In genomic region chr6:133948472-133948871, GRCh38 we compare ENCODE assay signal across 17 cellular contexts. TPM values are rescaled to one million over a fixed set of nuclear protein-coding genes. Genes with fewer than 3 reads are reported as not detected.
A peak's percentile ranks its signal among the peaks of the same experiment; 100 is the strongest.
DNase-seq lines count a peak whose midpoint lies in the region; ATAC-seq and TF ChIP-seq lines count a peak whose summit lies in the region.
"Had no signal": no experiment of that assay in that cellular context is flagged by ENCODE, and none has a peak within 500 bp of the region (broad histone marks: within the 10 kb centered on the region; RNA-seq: fewer than 3 reads in every experiment).

No MANE protein-coding gene starts in this region.

- intact Hi-C loops in CD4-positive, alpha-beta T cell (cut with DNase I, micrococcal nuclease): loop anchor here in 1 of 2 experiments (5.0 kb wide), 1 partner anchor 1131 kb away; no protein-coding TSS in a partner anchor

- no peaks in the 10 kb centered on the region for H3K9me3 Mint-ChIP-seq in CD4-positive, alpha-beta T cell
- H3K9me3 Mint-ChIP-seq: GM23338 had no signal

- H3K4me3 Mint-ChIP-seq in CD4-positive, alpha-beta T cell: peak overlapping the region; percentile 12
- H3K4me3 Mint-ChIP-seq: GM23338 had no signal

- H3K27me3 ChIP-seq in CD4-positive, alpha-beta T cell (ENCODE audit: control insufficient read depth, insufficient read depth, low read length): no peaks in the 10 kb centered on the region
- H3K27me3 ChIP-seq: BLaER1 had no signal

- H3K9me3 ChIP-seq in CD4-positive, alpha-beta T cell (ENCODE audit: control insufficient read depth, low read length): no peaks in the 10 kb centered on the region
- H3K9me3 ChIP-seq: BLaER1 had no signal

- POLR2A ChIA-PET in CD4-positive, alpha-beta T cell (lab: Charles Lee): no interaction called here

- DNase-seq in DMS 273 (lab: John Stamatoyannopoulos, UW; ENCODE audit: unreplicated experiment): peak; percentile 22
- DNase-seq in DMS 273 treated with DMSO at 0.1 percent for 48 hours (lab: John Stamatoyannopoulos, UW): no peak
- no peak for DNase-seq in CD4-positive, alpha-beta T cell
- peak; percentile 51 for DNase-seq in NCI-H2171 treated with DMSO at 0.1 percent for 48 hours (lab: John Stamatoyannopoulos, UW)
- DNase-seq in kidney tubule cell (ENCODE audit: low spot score): peak; percentile 28
- DNase-seq in activated gamma-delta T cell treated with Interleukin-2 at 50 U/mL for 16 hours: no peak
- DNase-seq: CD4-positive, CD25-positive, alpha-beta regulatory T cell; DND-41; GDM1; H7 had no signal

- no peak overlapping the region for H3K27ac ChIP-seq in CD4-positive, alpha-beta T cell (ENCODE audit: low read depth, low read length)
- H3K27ac ChIP-seq: 22Rv1, BLaER1 had no signal

- CTCF ChIA-PET in CD4-positive, alpha-beta T cell (lab: Charles Lee): interaction anchor here (0.6 to 1.9 kb wide), 3 partner anchors 11 to 25 kb away, joined by 3 to 5 read pairs (median 4); no protein-coding TSS in a partner anchor

- no peak overlapping the region for H3K27ac Mint-ChIP-seq in CD4-positive, alpha-beta T cell
- H3K27ac Mint-ChIP-seq: CD4-positive, CD25-positive, alpha-beta regulatory T cell; GM23338 had no signal

- no peaks in the 10 kb centered on the region for H3K27me3 Mint-ChIP-seq in CD4-positive, alpha-beta T cell

- H3K36me3 Mint-ChIP-seq in CD4-positive, alpha-beta T cell (ENCODE audit: low read depth): peaks cover 12% of the 10 kb centered on the region
- H3K36me3 Mint-ChIP-seq: CD4-positive, CD25-positive, alpha-beta regulatory T cell had no signal

- ATAC-seq in CD4-positive, alpha-beta T cell (ENCODE audit: poor library complexity): no peak
- ATAC-seq in HG02623 (IDR thresholded peaks at IDR 0.05; ENCODE audit: unreplicated experiment): no peak
- ATAC-seq in HG02588 (IDR thresholded peaks at IDR 0.05; ENCODE audit: unreplicated experiment): no peak
- ATAC-seq: GM23338 had no signal

- no peak for TF ChIP-seq CTCF in CD4-positive, alpha-beta T cell (IDR thresholded peaks at IDR 0.05)

- H3K4me1 Mint-ChIP-seq in CD4-positive, alpha-beta T cell (ENCODE audit: low read depth): peaks cover 8% of the 10 kb centered on the region

RNA-seq across cellular contexts. Expression of gene TBPL1, which starts 4.6 kb away (rescaled TPM):
- 10 to 100 TPM; 34.7 to 37.3 TPM for total RNA-seq in CD4-positive, alpha-beta T cell

RNA-seq across cellular contexts. Expression of gene TCF21, which starts 59.6 kb away (rescaled TPM):
- not detected for total RNA-seq in CD4-positive, alpha-beta T cell
- total RNA-seq: A673; CD4-positive, CD25-positive, alpha-beta regulatory T cell; HT1080 had no signal

Comparison
In these comparisons a context has a peak if more than half of its experiments do, and no peak if none do; other contexts are left out.
1. DNase-seq: peak in DMS 273 (single experiment), NCI-H2171 treated with DMSO at 0.1 percent for 48 hours (single experiment) and kidney tubule cell (single experiment); none in DMS 273 treated with DMSO at 0.1 percent for 48 hours (single experiment), CD4-positive, alpha-beta T cell (0 of 10) and activated gamma-delta T cell treated with Interleukin-2 at 50 U/mL for 16 hours (single experiment).